Comparison of ENCODE assay signal across 8 cellular contexts in genomic region chr4:47031011-47031678, GRCh38. TPM values are rescaled to one million over a fixed set of nuclear protein-coding genes. Genes with fewer than 3 reads are reported as not detected.
DNase-seq lines count a peak whose midpoint lies in the region; ATAC-seq and TF ChIP-seq lines count a peak whose summit lies in the region.

TSS of gene GABRB1 (plus strand) at chr4:47031567.

- H3F3A ChIP-seq in GM23248 (ENCODE audit: insufficient read depth): no peaks in the 10 kb centered on the region

- H3K4me1 Mint-ChIP-seq in central memory CD8-positive, alpha-beta T cell: peaks cover 23% of the 10 kb centered on the region

- no peak for ATAC-seq in central memory CD8-positive, alpha-beta T cell (replicated peaks; ENCODE audit: extremely low read depth, poor library complexity, severe bottlenecking)
- ATAC-seq in GM21723 (IDR thresholded peaks at IDR 0.05; ENCODE audit: unreplicated experiment) (no peak), HG02852 (IDR thresholded peaks at IDR 0.05; ENCODE audit: unreplicated experiment) (no peak)

- H2AFZ ChIP-seq in GM23248: peak within 1 kb of the TSS; percentile 49

- no peak for TF ChIP-seq CTCF in Peyer's patch (IDR thresholded peaks at IDR 0.05)

- H3K4me3 ChIP-seq in GM23248 (peak within 1 kb of the TSS; percentile 48), Peyer's patch (peak within 1 kb of the TSS; percentile 3 to 59 (median 40)), skeletal muscle cell (ENCODE audit: low read depth, low read length) (peak within 1 kb of the TSS; percentile 51)

- no peak within 1 kb of the TSS for H3K9ac ChIP-seq in GM23248

- in situ Hi-C loops in GM23248 (cut with MboI): no loop called here

- no peaks in the 10 kb centered on the region for H3K9me3 Mint-ChIP-seq in central memory CD8-positive, alpha-beta T cell

- DNase-seq in GM23248: peak; percentile 39
- DNase-seq in Peyer's patch: peak in 2 of 3 donors; percentile 60 to 82
- no peak for DNase-seq in central memory CD8-positive, alpha-beta T cell (ENCODE audit: low spot score in 2 of 2)
- DNase-seq in inferior parietal cortex (ENCODE audit: extremely low spot score): peak; percentile 84
- no peak for DNase-seq in skeletal muscle cell (ENCODE audit: low read depth)
- no peak for DNase-seq in NCI-H1436 treated with DMSO at 0.1 percent for 48 hours (lab: John Stamatoyannopoulos, UW)

- H3K27me3 ChIP-seq in GM23248 (replicated peaks; ENCODE audit: insufficient read depth) (peaks cover 14% of the 10 kb centered on the region; the same call in 1 of the 2 replicates), Peyer's patch (peaks cover 0 to 5% of the 10 kb centered on the region in 2 donors)

- peaks cover 61% of the 10 kb centered on the region for H3K27me3 Mint-ChIP-seq in central memory CD8-positive, alpha-beta T cell

- no peaks in the 10 kb centered on the region for H3K9me2 ChIP-seq in GM23248 (ENCODE audit: insufficient read depth)

- H3K36me3 ChIP-seq in GM23248 (ENCODE audit: low read depth) (no peaks in the 10 kb centered on the region), Peyer's patch (no peaks in the 10 kb centered on the region)

- H3K36me3 Mint-ChIP-seq in central memory CD8-positive, alpha-beta T cell (ENCODE audit: insufficient read depth): peaks cover 2% of the 10 kb centered on the region

- no peak for TF ChIP-seq POLR2A in Peyer's patch (IDR thresholded peaks at IDR 0.05)

- 3% methylated on average over 20 of the region's 20 CpGs for WGBS in GM23248 (ENCODE audit: low coverage in 1 of 2, low lambda C conversion rate in 2 of 2, missing lambda C conversion rate in 2 of 2), 2 experiments

- no peak within 1 kb of the TSS for H3K27ac Mint-ChIP-seq in central memory CD8-positive, alpha-beta T cell (ENCODE audit: low read depth)

- peak within 1 kb of the TSS; percentile 45 for H3K4me3 Mint-ChIP-seq in central memory CD8-positive, alpha-beta T cell

- H3K79me2 ChIP-seq in GM23248 (ENCODE audit: insufficient read depth): no peaks in the 10 kb centered on the region

- no peaks in the 10 kb centered on the region for H4K20me1 ChIP-seq in GM23248 (ENCODE audit: insufficient read depth)

- peak within 1 kb of the TSS; percentile 51 for H3K4me2 ChIP-seq in GM23248 (ENCODE audit: unreplicated experiment)

- H3K4me1 ChIP-seq in GM23248 (ENCODE audit: insufficient read depth) (no peaks in the 10 kb centered on the region), Peyer's patch (peaks cover 0 to 9% (median 0%) of the 10 kb centered on the region in 4 donors)

- H3K9me3 ChIP-seq in GM23248 (ENCODE audit: low read depth): no peaks in the 10 kb centered on the region
- H3K9me3 ChIP-seq in Peyer's patch: no peaks in the 10 kb centered on the region

- H3K27ac ChIP-seq in GM23248 (no peak within 1 kb of the TSS), Peyer's patch (no peak within 1 kb of the TSS)

RNA-seq across cellular contexts. Expression of gene GABRB1, which starts in this region (rescaled TPM):
- total RNA-seq in GM23248 (2014; rRNA removed; shearing (Covaris generic)): not detected in 2 replicates
- polyA plus RNA-seq in GM23248 (2016; fragmentation: Nextera tagmentation; extraction: Ambion mirVana): not detected in 2 replicates
- total RNA-seq in Peyer's patch: not detected

Comparison
In these comparisons a context has a peak if more than half of its experiments do, and no peak if none do; other contexts are left out.
1. Peak in DNase-seq, H3K4me3 ChIP-seq and H3K4me2 ChIP-seq in GM23248; RNA of the gene not detected or under 1 TPM.
2. Peak in DNase-seq and H3K4me3 ChIP-seq in Peyer's patch; RNA of the gene not detected or under 1 TPM.